ENCODE assay signal across 23 cellular contexts in genomic region chrY:7110086-7110485, GRCh38.
"Had no signal": no experiment of that assay in that cellular context is flagged by ENCODE, and none has a peak within 500 bp of the region (broad histone marks: within the 10 kb centered on the region; RNA-seq: fewer than 3 reads in every experiment).

No MANE protein-coding gene starts in this region.

- H3K27me3 ChIP-seq: gastroesophageal sphincter, sigmoid colon, stomach, transverse colon had no signal

- FAIRE-seq: endothelial cell of umbilical vein had no signal

- DNase-seq: effector CD4-positive, alpha-beta T cell; endodermal cell; glutamatergic neuron; islet precursor cell; mammary epithelial cell; naive thymus-derived CD4-positive, alpha-beta T cell; nephron progenitor cell; sigmoid colon; stimulated activated CD4-positive, alpha-beta T cell treated with anti-CD3 and anti-CD28 coated beads, Interleukin-2, amount 100 ng/mL, for 24 hours; stimulated activated CD4-positive, alpha-beta T cell treated with anti-CD3 and anti-CD28 coated beads, Interleukin-4, amount 100 ng/mL, for 4 hours; stimulated activated naive CD4-positive, alpha-beta T cell; stomach; substantia nigra; transverse colon had no signal

- H3K9me3 Mint-ChIP-seq: endodermal cell, nephron progenitor cell had no signal

- H3K4me3 ChIP-seq: coronary artery, gastroesophageal sphincter, prostate gland, sigmoid colon, skin epidermis, stomach, thoracic aorta, transverse colon had no signal

- H3K4me3 Mint-ChIP-seq: endodermal cell, nephron progenitor cell had no signal

- H3K4me1 ChIP-seq: gastroesophageal sphincter, parathyroid adenoma, prostate gland, sigmoid colon, stomach, transverse colon had no signal

- H3K27me3 Mint-ChIP-seq: naive thymus-derived CD4-positive, alpha-beta T cell had no signal

- H3K36me3 ChIP-seq: gastroesophageal sphincter, prostate gland, sigmoid colon, stomach, thoracic aorta, transverse colon had no signal

- H3K27ac Mint-ChIP-seq: endodermal cell, nephron progenitor cell had no signal

- ATAC-seq: esophagus mucosa; gastroesophageal sphincter; left lobe of liver; naive thymus-derived CD4-positive, alpha-beta T cell had no signal

- H3K4me1 Mint-ChIP-seq: endodermal cell, nephron progenitor cell had no signal

- H3K79me2 ChIP-seq: parathyroid adenoma had no signal

- H3K27ac ChIP-seq: coronary artery, gastroesophageal sphincter, parathyroid adenoma, prostate gland, sigmoid colon, skin epidermis, stomach, thoracic aorta had no signal

- H3K9me3 ChIP-seq: gastroesophageal sphincter, prostate gland, sigmoid colon, stomach, thoracic aorta, transverse colon had no signal

- H2AFZ ChIP-seq: parathyroid adenoma had no signal
